Comparison of ENCODE assay signal across 23 cellular contexts in genomic region chr4:822361-823092, GRCh38. TPM values are rescaled to one million over a fixed set of nuclear protein-coding genes. Genes with fewer than 3 reads are reported as not detected.
"Had no signal": no experiment of that assay in that cellular context is flagged by ENCODE, and none has a peak within 500 bp of the region (broad histone marks: within the 10 kb centered on the region; RNA-seq: fewer than 3 reads in every experiment).

No MANE protein-coding gene starts in this region.

- DNase-seq: activated CD4-positive, alpha-beta T cell treated with anti-CD3 and anti-CD28 coated beads, Interleukin-2, amount 10 ng/mL, durations not matched to agents 24 days and 14 days; activated CD8-positive, alpha-beta T cell treated with anti-CD3 and anti-CD28 coated beads, Interleukin-2, amount 10 ng/mL, durations not matched to agents 7 days and 5 days; activated T-cell treated with anti-CD3 and anti-CD28 coated beads, Interleukin-2, amount 50 U/mL, for 1 hour; brain microvascular endothelial cell; colonic mucosa; heart right ventricle; mesenchymal stem cell; SK-N-SH; stimulated activated CD4-positive, alpha-beta T cell treated with anti-CD3 and anti-CD28 coated beads, Interleukin-12 subunit alpha, Interleukin-12 subunit beta, amount 100 ng/mL, for 4 hours; stimulated activated CD4-positive, alpha-beta T cell treated with anti-CD3 and anti-CD28 coated beads, Interleukin-4, amount 100 ng/mL, for 4 hours; stimulated activated naive CD8-positive, alpha-beta T cell treated with anti-CD3 and anti-CD28 coated beads, Interleukin-15, Interleukin-2, amounts not matched to agents 100 U/mL and 50 U/mL, for 24 hours had no signal

- H3K27ac ChIP-seq: brain microvascular endothelial cell, colonic mucosa, heart right ventricle, neural progenitor cell, prostate gland, upper lobe of left lung, VCaP had no signal

- H3K9me3 ChIP-seq: colonic mucosa, mucosa of descending colon, prostate gland, SK-N-SH, upper lobe of left lung had no signal

- H3K4me3 Mint-ChIP-seq: activated CD4-positive, alpha-beta T cell treated with anti-CD3 and anti-CD28 coated beads, Interleukin-2, amount 10 ng/mL, durations not matched to agents 24 days and 14 days; activated CD8-positive, alpha-beta T cell treated with anti-CD3 and anti-CD28 coated beads, Interleukin-2, amount 10 ng/mL, durations not matched to agents 7 days and 5 days; activated T-helper 17 cell treated with anti-CD3 and anti-CD28 coated beads, Interleukin-2, amount 50 U/mL, for 72 hours; central memory CD8-positive, alpha-beta T cell; neural progenitor cell; T-helper 2 cell treated with Interferon-gamma antibody and Interleukin-4, amounts not matched to agents 5 μg/mL and 100 μg/mL, for 36 hours had no signal

- H3K4me3 ChIP-seq: colonic mucosa, heart right ventricle, mucosa of descending colon, neural progenitor cell, prostate gland, upper lobe of left lung had no signal

- H3K36me3 ChIP-seq: brain microvascular endothelial cell, colonic mucosa, heart right ventricle, neural progenitor cell, prostate gland, upper lobe of left lung had no signal

- H3K4me1 Mint-ChIP-seq: activated T-helper 17 cell treated with anti-CD3 and anti-CD28 coated beads, Interleukin-2, amount 50 U/mL, for 72 hours; neural progenitor cell had no signal

- H3K9me3 Mint-ChIP-seq: activated CD4-positive, alpha-beta T cell treated with anti-CD3 and anti-CD28 coated beads, Interleukin-2, amount 10 ng/mL, durations not matched to agents 24 days and 14 days; activated naive CD4-positive, alpha-beta T cell treated with anti-CD3 and anti-CD28 coated beads, Interleukin-2, amount 50 U/mL, for 72 hours; activated T-helper 17 cell treated with anti-CD3 and anti-CD28 coated beads, Interleukin-2, amount 50 U/mL, for 72 hours; central memory CD8-positive, alpha-beta T cell; neural progenitor cell; T-helper 2 cell treated with Interferon-gamma antibody and Interleukin-4, amounts not matched to agents 5 μg/mL and 100 μg/mL, for 36 hours had no signal

- ATAC-seq: activated CD4-positive, CD25-positive, alpha-beta regulatory T cell treated with anti-CD3 and anti-CD28 coated beads, Interleukin-2, amount 50 U/mL, for 24 hours; activated CD8-positive, alpha-beta T cell treated with anti-CD3 and anti-CD28 coated beads, Interleukin-2, amount 10 ng/mL, durations not matched to agents 7 days and 5 days; activated naive CD4-positive, alpha-beta T cell treated with anti-CD3 and anti-CD28 coated beads, Interleukin-2, amount 50 U/mL, for 72 hours; activated T-helper 17 cell treated with anti-CD3 and anti-CD28 coated beads, Interleukin-2, amount 50 U/mL, for 72 hours; heart right ventricle; mucosa of descending colon; stimulated activated naive CD8-positive, alpha-beta T cell treated with anti-CD3 and anti-CD28 coated beads, Interleukin-15, Interleukin-2, amounts not matched to agents 100 U/mL and 50 U/mL, for 24 hours had no signal

- H3K36me3 Mint-ChIP-seq: activated naive CD4-positive, alpha-beta T cell treated with anti-CD3 and anti-CD28 coated beads, Interleukin-2, amount 50 U/mL, for 72 hours; neural progenitor cell had no signal

- H3K27ac Mint-ChIP-seq: activated CD4-positive, alpha-beta T cell treated with anti-CD3 and anti-CD28 coated beads, Interleukin-2, amount 10 ng/mL, durations not matched to agents 24 days and 14 days; activated CD8-positive, alpha-beta T cell treated with anti-CD3 and anti-CD28 coated beads, Interleukin-2, amount 10 ng/mL, durations not matched to agents 7 days and 5 days; activated naive CD4-positive, alpha-beta T cell treated with anti-CD3 and anti-CD28 coated beads, Interleukin-2, amount 50 U/mL, for 72 hours; activated T-helper 17 cell treated with anti-CD3 and anti-CD28 coated beads, Interleukin-2, amount 50 U/mL, for 72 hours; neural progenitor cell; T-helper 2 cell treated with Interferon-gamma antibody and Interleukin-4, amounts not matched to agents 5 μg/mL and 100 μg/mL, for 36 hours had no signal

RNA-seq across cellular contexts. Expression of gene CPLX1, which starts 3.4 kb away (rescaled TPM):
- total RNA-seq: fibroblast of villous mesenchyme, osteocyte had no signal
